ENCODE assay signal across 8 cellular contexts in the genomic region with DNA sequence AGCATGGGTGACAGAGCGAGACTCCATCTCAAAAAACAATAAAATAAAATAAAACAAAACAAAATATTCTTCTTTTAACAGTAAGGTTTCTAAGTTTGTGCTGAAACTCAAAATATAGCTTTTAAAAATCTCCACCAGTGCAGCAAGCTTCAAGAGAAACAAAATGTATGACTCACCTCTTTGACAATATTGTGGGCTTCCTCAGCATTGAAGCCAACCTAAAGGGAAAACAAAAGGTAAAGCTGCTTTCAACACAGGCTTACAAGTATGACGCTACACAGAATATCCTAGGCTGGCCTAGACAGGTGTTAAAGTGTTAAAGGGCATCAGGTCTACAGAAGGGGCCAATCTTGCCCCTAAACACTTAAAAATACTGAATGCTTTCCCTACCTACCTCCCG. TPM values are rescaled to one million over a fixed set of nuclear protein-coding genes. Genes with fewer than 3 reads are reported as not detected.
DNase-seq lines count a peak whose midpoint lies in the region; ATAC-seq and TF ChIP-seq lines count a peak whose summit lies in the region.

No MANE protein-coding gene starts in this region.

- TF ChIP-seq CTCF in CD4-positive, alpha-beta T cell (IDR thresholded peaks at IDR 0.05): no peak
- no peak for TF ChIP-seq CTCF in NB4 (IDR thresholded peaks at IDR 0.05; ENCODE audit: low read depth, low read length)
- TF ChIP-seq CTCF in tibial nerve (IDR thresholded peaks at IDR 0.05): no peak

- H3K27me3 Mint-ChIP-seq in CD4-positive, alpha-beta T cell: no peaks in the 10 kb centered on the region
- no peaks in the 10 kb centered on the region for H3K27me3 Mint-ChIP-seq in central memory CD8-positive, alpha-beta T cell
- H3K27me3 Mint-ChIP-seq in naive thymus-derived CD8-positive, alpha-beta T cell: no peaks in the 10 kb centered on the region

- DNase-seq in CD4-positive, alpha-beta T cell: peak in 1 of 10 experiments; percentile 2
- DNase-seq in NB4 (ENCODE audit: low read depth): peak; percentile 15
- no peak for DNase-seq in central memory CD8-positive, alpha-beta T cell (ENCODE audit: low spot score in 2 of 2)
- DNase-seq in naive thymus-derived CD8-positive, alpha-beta T cell: peak in 3 of 10 donors; percentile 3 to 29 (median 5)
- DNase-seq in tibial nerve (ENCODE audit: low spot score in 2 of 2): no peak
- no peak for DNase-seq in left ventricle myocardium superior

- TF ChIP-seq POLR2A in NB4 (IDR thresholded peaks at IDR 0.05; ENCODE audit: extremely low read depth, insufficient read length): no peak
- no peak for TF ChIP-seq POLR2A in tibial nerve (IDR thresholded peaks at IDR 0.05)

- H3K9me3 Mint-ChIP-seq in CD4-positive, alpha-beta T cell: no peaks in the 10 kb centered on the region
- no peaks in the 10 kb centered on the region for H3K9me3 Mint-ChIP-seq in central memory CD8-positive, alpha-beta T cell
- H3K9me3 Mint-ChIP-seq in naive thymus-derived CD8-positive, alpha-beta T cell: peaks cover 0 to 2% (median 0%) of the 10 kb centered on the region in 9 donors

- peak; percentile 47 for ATAC-seq in CD4-positive, alpha-beta T cell (ENCODE audit: poor library complexity)
- no peak for ATAC-seq in central memory CD8-positive, alpha-beta T cell (replicated peaks; ENCODE audit: extremely low read depth, poor library complexity, severe bottlenecking)
- ATAC-seq in naive thymus-derived CD8-positive, alpha-beta T cell: peak; percentile 24 to 40
- no peak for ATAC-seq in HG03196 (IDR thresholded peaks at IDR 0.05; ENCODE audit: unreplicated experiment)
- ATAC-seq in GM18909 (IDR thresholded peaks at IDR 0.05; ENCODE audit: poor library complexity, unreplicated experiment): no peak
- no peak for ATAC-seq in left ventricle myocardium superior

- intact Hi-C loops in CD4-positive, alpha-beta T cell (cut with DNase I, micrococcal nuclease): loop anchor here (2.0 to 5.0 kb wide), 2 partner anchors 21 to 481 kb away; partner anchors contain the start of gene RPGR (in 1 of the 2)
- intact Hi-C loops in left ventricle myocardium superior (cut with micrococcal nuclease): no loop called here

- peaks cover 56% of the 10 kb centered on the region for H3K4me1 Mint-ChIP-seq in CD4-positive, alpha-beta T cell (ENCODE audit: low read depth)
- H3K4me1 Mint-ChIP-seq in central memory CD8-positive, alpha-beta T cell: peaks cover 20% of the 10 kb centered on the region
- peaks cover 6 to 24% (median 18%) of the 10 kb centered on the region in 4 donors for H3K4me1 Mint-ChIP-seq in naive thymus-derived CD8-positive, alpha-beta T cell

- TF ChIP-seq EP300 in tibial nerve (IDR thresholded peaks at IDR 0.05): no peak

- peak overlapping the region; percentile 89 for H3K4me3 Mint-ChIP-seq in CD4-positive, alpha-beta T cell
- H3K4me3 Mint-ChIP-seq in central memory CD8-positive, alpha-beta T cell: peak overlapping the region; percentile 76
- peak overlapping the region; percentile 68 to 92 (median 88) for H3K4me3 Mint-ChIP-seq in naive thymus-derived CD8-positive, alpha-beta T cell

- POLR2A ChIA-PET in CD4-positive, alpha-beta T cell (lab: Charles Lee): interaction anchor here (0.6 kb wide), 1 partner anchor 100 kb away, joined by 3 read pairs; no protein-coding TSS in a partner anchor
- POLR2A ChIA-PET in naive thymus-derived CD8-positive, alpha-beta T cell (lab: Charles Lee): interaction anchor here (1.0 kb wide), 1 partner anchor 481 kb away, joined by 3 read pairs; the partner anchor contains the start of gene RPGR

- H3K36me3 ChIP-seq in tibial nerve: no peaks in the 10 kb centered on the region

- no peaks in the 10 kb centered on the region for H3K4me1 ChIP-seq in tibial nerve

- no peaks in the 10 kb centered on the region for H3K27me3 ChIP-seq in CD4-positive, alpha-beta T cell (ENCODE audit: control insufficient read depth, insufficient read depth, low read length)
- H3K27me3 ChIP-seq in tibial nerve: peaks cover 0 to 3% of the 10 kb centered on the region in 2 donors

- H3K36me3 Mint-ChIP-seq in CD4-positive, alpha-beta T cell (ENCODE audit: low read depth): peaks cover 16% of the 10 kb centered on the region
- peaks cover 4% of the 10 kb centered on the region for H3K36me3 Mint-ChIP-seq in central memory CD8-positive, alpha-beta T cell (ENCODE audit: insufficient read depth)
- peaks cover 0 to 6% (median 5%) of the 10 kb centered on the region in 3 donors for H3K36me3 Mint-ChIP-seq in naive thymus-derived CD8-positive, alpha-beta T cell

- peak overlapping the region; percentile 83 for H3K27ac ChIP-seq in CD4-positive, alpha-beta T cell (ENCODE audit: low read depth, low read length)
- peak overlapping the region in 1 of 4 donors; percentile 92 for H3K27ac ChIP-seq in tibial nerve

- H3K9me3 ChIP-seq in CD4-positive, alpha-beta T cell (ENCODE audit: control insufficient read depth, low read length): no peaks in the 10 kb centered on the region
- no peaks in the 10 kb centered on the region for H3K9me3 ChIP-seq in tibial nerve

- CTCF ChIA-PET in CD4-positive, alpha-beta T cell (lab: Charles Lee): no interaction called here

- peak overlapping the region; percentile 97 for H3K27ac Mint-ChIP-seq in CD4-positive, alpha-beta T cell
- peak overlapping the region; percentile 87 for H3K27ac Mint-ChIP-seq in central memory CD8-positive, alpha-beta T cell (ENCODE audit: low read depth)
- peak overlapping the region; percentile 43 to 99 (median 92) for H3K27ac Mint-ChIP-seq in naive thymus-derived CD8-positive, alpha-beta T cell

- 67 to 87% methylated on average over 3 of the region's 3 CpGs for WGBS in tibial nerve, 2 donors

- H3K4me3 ChIP-seq in NB4 (ENCODE audit: low read depth, low read length) (no peak overlapping the region), tibial nerve (peak overlapping the region in 1 of 4 donors; percentile 81)

RNA-seq across cellular contexts. Expression of gene DYNLT3, which starts 1.2 kb away (rescaled TPM):
- total RNA-seq in CD4-positive, alpha-beta T cell: 10 to 100 TPM; 47.9 to 48.3 TPM
- 10 to 100 TPM; 40.0 to 42.2 TPM for total RNA-seq in naive thymus-derived CD8-positive, alpha-beta T cell
- 10 to 100 TPM; 26.8 to 39.6 (median 33.8) TPM for polyA plus RNA-seq in naive thymus-derived CD8-positive, alpha-beta T cell
- total RNA-seq in tibial nerve (10 to 100 TPM; 26.9 to 36.3 (median 30.7) TPM), left ventricle myocardium superior (14.0 TPM)

Comparison
In these comparisons a context has a peak if more than half of its experiments do, and no peak if none do; other contexts are left out.
1. ATAC-seq: peak in CD4-positive, alpha-beta T cell (single experiment) and naive thymus-derived CD8-positive, alpha-beta T cell (2 of 2); none in central memory CD8-positive, alpha-beta T cell (single experiment), HG03196 (single experiment), GM18909 (single experiment) and left ventricle myocardium superior (single experiment).
2. Peak in every context shown above with its lines, with median percentiles within 50 percentile points of each other: H3K27ac Mint-ChIP-seq and H3K4me3 Mint-ChIP-seq.